In the genomic region with DNA sequence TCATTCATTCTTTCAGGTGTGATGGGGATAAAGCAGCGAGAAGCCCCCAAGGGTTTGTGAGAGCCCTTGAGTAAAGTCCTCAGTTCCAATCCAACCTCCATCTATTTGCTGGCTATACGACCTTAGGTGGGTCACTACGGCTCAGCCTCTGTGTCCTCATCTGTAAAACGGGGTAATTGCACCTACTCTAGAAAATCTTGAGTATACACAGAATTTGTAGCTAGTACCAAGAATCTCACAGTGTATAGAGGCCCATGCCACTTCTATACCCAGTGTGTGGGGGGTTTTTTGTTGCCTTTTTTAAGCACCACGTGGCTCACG, we compare ENCODE assay signal across 8 cellular contexts. TPM values are rescaled to one million over a fixed set of nuclear protein-coding genes. Genes with fewer than 3 reads are reported as not detected.
DNase-seq lines count a peak whose midpoint lies in the region; ATAC-seq and TF ChIP-seq lines count a peak whose summit lies in the region.

No MANE protein-coding gene starts in this region.

- H3K4me3 Mint-ChIP-seq in CD4-positive, CD25-positive, alpha-beta regulatory T cell, result peak overlapping the region; percentile 86 to 96 (median 94)
- peak overlapping the region; percentile 88 to 97 (median 94) for H3K4me3 Mint-ChIP-seq in naive thymus-derived CD8-positive, alpha-beta T cell

- no peaks in the 10 kb centered on the region for H3K27me3 ChIP-seq in CD4-positive, CD25-positive, alpha-beta regulatory T cell (ENCODE audit: control insufficient read depth, insufficient read depth, low read length)
- H3K27me3 ChIP-seq in breast epithelium, result no peaks in the 10 kb centered on the region

- intact Hi-C loops in breast epithelium (cut with DNase I; ENCODE audit: low total_unique reads), result no loop called here
- intact Hi-C loops in sciatic nerve (cut with DNase I), result no loop called here

- H3K9me3 Mint-ChIP-seq in CD4-positive, CD25-positive, alpha-beta regulatory T cell, result no peaks in the 10 kb centered on the region
- H3K9me3 Mint-ChIP-seq in naive thymus-derived CD8-positive, alpha-beta T cell, result no peaks in the 10 kb centered on the region

- TF ChIP-seq CTCF in breast epithelium (IDR thresholded peaks at IDR 0.05), result no peak

- peaks cover 36% of the 10 kb centered on the region for H3K4me1 ChIP-seq in CD4-positive, CD25-positive, alpha-beta regulatory T cell (ENCODE audit: control insufficient read depth, insufficient read depth, low read length, poor library complexity, severe bottlenecking)
- H3K4me1 ChIP-seq in breast epithelium, result no peaks in the 10 kb centered on the region

- H3K4me1 Mint-ChIP-seq in CD4-positive, CD25-positive, alpha-beta regulatory T cell, result peaks cover 11 to 51% (median 25%) of the 10 kb centered on the region in 4 donors
- H3K4me1 Mint-ChIP-seq in naive thymus-derived CD8-positive, alpha-beta T cell, result peaks cover 3 to 40% (median 31%) of the 10 kb centered on the region in 4 donors

- no peaks in the 10 kb centered on the region for H3K36me3 Mint-ChIP-seq in CD4-positive, CD25-positive, alpha-beta regulatory T cell
- peaks cover 0 to 9% (median 0%) of the 10 kb centered on the region in 3 donors for H3K36me3 Mint-ChIP-seq in naive thymus-derived CD8-positive, alpha-beta T cell

- H3K27ac Mint-ChIP-seq in CD4-positive, CD25-positive, alpha-beta regulatory T cell, result peak overlapping the region; percentile 84 to 95 (median 87)
- peak overlapping the region; percentile 25 to 95 (median 88) for H3K27ac Mint-ChIP-seq in naive thymus-derived CD8-positive, alpha-beta T cell

- TF ChIP-seq POLR2A in breast epithelium (IDR thresholded peaks at IDR 0.05), result no peak

- H3K36me3 ChIP-seq in CD4-positive, CD25-positive, alpha-beta regulatory T cell (ENCODE audit: control insufficient read depth, insufficient read depth, low read length), result peaks cover 2% of the 10 kb centered on the region
- no peaks in the 10 kb centered on the region for H3K36me3 ChIP-seq in breast epithelium

- no peak for ATAC-seq in CD4-positive, CD25-positive, alpha-beta regulatory T cell (ENCODE audit: low read depth in 2 of 2)
- ATAC-seq in HG03196 (IDR thresholded peaks at IDR 0.05; ENCODE audit: unreplicated experiment), result peak; percentile 5
- peak in 1 of 2 donors; percentile 15 for ATAC-seq in naive thymus-derived CD8-positive, alpha-beta T cell
- no peak for ATAC-seq in sciatic nerve

- POLR2A ChIA-PET in naive thymus-derived CD8-positive, alpha-beta T cell (lab: Charles Lee), result interaction anchor here (0.8 to 2.3 kb wide), 7 partner anchors 41 to 99 kb away, joined by 3 to 12 read pairs (median 4); partner anchors contain the start of gene MRPL4

- H3K4me3 ChIP-seq in CD4-positive, CD25-positive, alpha-beta regulatory T cell (ENCODE audit: low read depth, low read length), result peak overlapping the region; percentile 75
- peak overlapping the region; percentile 75 to 88 (median 84) for H3K4me3 ChIP-seq in breast epithelium

- DNase-seq in CD4-positive, CD25-positive, alpha-beta regulatory T cell, result no peak
- DNase-seq in breast epithelium (ENCODE audit: low spot score in 2 of 2) (no peak), RPMI8226 (no peak), NCI-H510A treated with DMSO at 0.1 percent for 48 hours (lab: John Stamatoyannopoulos, UW) (no peak), sciatic nerve (ENCODE audit: low spot score) (no peak), inferior parietal cortex (ENCODE audit: extremely low spot score) (no peak)
- DNase-seq in naive thymus-derived CD8-positive, alpha-beta T cell, result no peak

- no peaks in the 10 kb centered on the region for H3K27me3 Mint-ChIP-seq in CD4-positive, CD25-positive, alpha-beta regulatory T cell
- no peaks in the 10 kb centered on the region for H3K27me3 Mint-ChIP-seq in naive thymus-derived CD8-positive, alpha-beta T cell

- H3K27ac ChIP-seq in CD4-positive, CD25-positive, alpha-beta regulatory T cell (ENCODE audit: insufficient read depth, low read length, poor library complexity, severe bottlenecking), result peak overlapping the region; percentile 82
- peak overlapping the region; percentile 89 to 92 for H3K27ac ChIP-seq in breast epithelium

- no peaks in the 10 kb centered on the region for H3K9me3 ChIP-seq in CD4-positive, CD25-positive, alpha-beta regulatory T cell (ENCODE audit: control insufficient read depth in 2 of 2, low read length in 2 of 2)
- no peaks in the 10 kb centered on the region for H3K9me3 ChIP-seq in breast epithelium

RNA-seq across cellular contexts. Expression of gene DNMT1, which starts 0.4 kb away (rescaled TPM):
- total RNA-seq in CD4-positive, CD25-positive, alpha-beta regulatory T cell, result 259 TPM
- polyA plus RNA-seq in CD4-positive, CD25-positive, alpha-beta regulatory T cell, result 100 to 1,000 TPM in 1 of 4 donors, 10 to 100 TPM in 3; 78.8 to 103 (median 97.6) TPM
- 10 to 100 TPM; 30.6 to 55.1 (median 55.0) TPM for total RNA-seq in breast epithelium
- total RNA-seq in naive thymus-derived CD8-positive, alpha-beta T cell, result 100 to 1,000 TPM; 228 to 231 TPM
- polyA plus RNA-seq in naive thymus-derived CD8-positive, alpha-beta T cell, result 100 to 1,000 TPM in 2 of 3 donors, 10 to 100 TPM in 1; 93.7 to 146 (median 142) TPM
- total RNA-seq in sciatic nerve, result 70.8 TPM

RNA-seq across cellular contexts. Expression of gene S1PR2, which starts 36.0 kb away (rescaled TPM):
- 20.9 TPM for total RNA-seq in CD4-positive, CD25-positive, alpha-beta regulatory T cell
- 1 to 10 TPM; 2.9 to 3.8 (median 3.2) TPM for polyA plus RNA-seq in CD4-positive, CD25-positive, alpha-beta regulatory T cell
- total RNA-seq in breast epithelium (10 to 100 TPM in 2 of 3 donors, 1 to 10 TPM in 1; 6.1 to 18.4 (median 13.1) TPM), sciatic nerve (15.9 TPM)
- total RNA-seq in naive thymus-derived CD8-positive, alpha-beta T cell, result 1 to 10 TPM; 3.0 TPM
- polyA plus RNA-seq in naive thymus-derived CD8-positive, alpha-beta T cell, result under 1 TPM; 0.18 to 0.60 (median 0.48) TPM

RNA-seq across cellular contexts. Expression of gene MRPL4, which starts 56.9 kb away (rescaled TPM):
- total RNA-seq in CD4-positive, CD25-positive, alpha-beta regulatory T cell, result 37.0 TPM
- polyA plus RNA-seq in CD4-positive, CD25-positive, alpha-beta regulatory T cell, result 10 to 100 TPM; 24.9 to 36.6 (median 32.4) TPM
- total RNA-seq in breast epithelium, result 10 to 100 TPM; 40.2 to 57.7 (median 52.7) TPM
- 10 to 100 TPM; 47.9 to 50.8 TPM for total RNA-seq in naive thymus-derived CD8-positive, alpha-beta T cell
- 10 to 100 TPM; 25.3 to 50.6 (median 31.3) TPM for polyA plus RNA-seq in naive thymus-derived CD8-positive, alpha-beta T cell
- total RNA-seq in sciatic nerve, result 29.3 TPM
